In genomic region chr2:133773862-133774674, GRCh38 we compare ENCODE assay signal across 18 cellular contexts.
DNase-seq lines count a peak whose midpoint lies in the region; ATAC-seq and TF ChIP-seq lines count a peak whose summit lies in the region.
"Had no signal": no experiment of that assay in that cellular context is flagged by ENCODE, and none has a peak within 500 bp of the region (broad histone marks: within the 10 kb centered on the region; RNA-seq: fewer than 3 reads in every experiment).

No MANE protein-coding gene starts in this region.

- H3K4me3 ChIP-seq in dorsolateral prefrontal cortex (peak overlapping the region in 1 of 59 donors; percentile 13), right atrium auricular region (no peak overlapping the region), Peyer's patch (no peak overlapping the region)
- H3K4me3 ChIP-seq: BLaER1, gastrocnemius medialis, GM12878 had no signal

- H3K27ac ChIP-seq in dorsolateral prefrontal cortex, result peak overlapping the region in 47 of 59 donors; percentile 2 to 88 (median 63)
- H3K27ac ChIP-seq in right atrium auricular region, result peak overlapping the region; percentile 66 to 89
- peak overlapping the region in 1 of 4 donors; percentile 39 for H3K27ac ChIP-seq in Peyer's patch
- H3K27ac ChIP-seq: BLaER1, gastrocnemius medialis, VCaP had no signal

- H3K9me3 ChIP-seq in right atrium auricular region (no peaks in the 10 kb centered on the region), Peyer's patch (no peaks in the 10 kb centered on the region)
- H3K9me3 ChIP-seq: BLaER1, gastrocnemius medialis had no signal

- H3K4me1 ChIP-seq in right atrium auricular region, result peaks cover 0 to 18% of the 10 kb centered on the region in 2 donors
- H3K4me1 ChIP-seq in Peyer's patch, result no peaks in the 10 kb centered on the region
- H3K4me1 ChIP-seq: gastrocnemius medialis had no signal

- ATAC-seq in left lobe of liver (no peak), GM19035 (IDR thresholded peaks at IDR 0.05; ENCODE audit: unreplicated experiment) (no peak)
- ATAC-seq: GM12878 had no signal

- no peaks in the 10 kb centered on the region for H3K27me3 ChIP-seq in dorsolateral prefrontal cortex
- H3K27me3 ChIP-seq in right atrium auricular region, result no peaks in the 10 kb centered on the region
- no peaks in the 10 kb centered on the region for H3K27me3 ChIP-seq in Peyer's patch
- H3K27me3 ChIP-seq: BLaER1, gastrocnemius medialis had no signal

- no peak for TF ChIP-seq POLR2A in Peyer's patch (IDR thresholded peaks at IDR 0.05)

- H3K36me3 ChIP-seq in right atrium auricular region (no peaks in the 10 kb centered on the region), Peyer's patch (no peaks in the 10 kb centered on the region)
- H3K36me3 ChIP-seq: BLaER1, gastrocnemius medialis had no signal

- DNase-seq in Ammon's horn (ENCODE audit: low spot score), result peak; percentile 61
- peak in 3 of 10 donors; percentile 26 to 50 (median 30) for DNase-seq in dorsolateral prefrontal cortex
- no peak for DNase-seq in right atrium auricular region (ENCODE audit: low spot score)
- peak; percentile 86 for DNase-seq in pons (ENCODE audit: low spot score)
- DNase-seq in left lobe of liver (ENCODE audit: low spot score), result no peak
- DNase-seq in cortex of kidney (lab: John Stamatoyannopoulos, UW), result no peak
- DNase-seq in Peyer's patch, result no peak
- DNase-seq: activated CD4-positive, alpha-beta T cell treated with anti-CD3 and anti-CD28 coated beads, Interleukin-2, amount 50 U/mL, for 4 hours; activated naive CD4-positive, alpha-beta T cell; DMS 273 treated with DMSO at 0.1 percent for 48 hours; gastrocnemius medialis; GDM1; NCI-H1417; SHP77 treated with DMSO at 0.1 percent for 48 hours had no signal

- intact Hi-C loops in dorsolateral prefrontal cortex (cut with DNase I), result loop anchor here (5.0 to 10.0 kb wide), 5 partner anchors 97 to 509 kb away; no protein-coding TSS in a partner anchor

- TF ChIP-seq CTCF in dorsolateral prefrontal cortex (IDR thresholded peaks at IDR 0.05 in 54 of 56, conservative IDR thresholded peaks at IDR 0.05 in 2 of 56; ENCODE audit: low read depth in 1 of 56, partially characterized antibody in 56 of 56) (no peak), right atrium auricular region (IDR thresholded peaks at IDR 0.05) (no peak), Peyer's patch (IDR thresholded peaks at IDR 0.05) (no peak)

Comparison
In these comparisons a context has a peak if more than half of its experiments do, and no peak if none do; other contexts are left out.
1. DNase-seq: peak in Ammon's horn (single experiment) and pons (single experiment); none in right atrium auricular region (single experiment), left lobe of liver (single experiment), cortex of kidney (single experiment) and Peyer's patch (0 of 3).